ENCODE assay signal across 14 cellular contexts in the genomic region with DNA sequence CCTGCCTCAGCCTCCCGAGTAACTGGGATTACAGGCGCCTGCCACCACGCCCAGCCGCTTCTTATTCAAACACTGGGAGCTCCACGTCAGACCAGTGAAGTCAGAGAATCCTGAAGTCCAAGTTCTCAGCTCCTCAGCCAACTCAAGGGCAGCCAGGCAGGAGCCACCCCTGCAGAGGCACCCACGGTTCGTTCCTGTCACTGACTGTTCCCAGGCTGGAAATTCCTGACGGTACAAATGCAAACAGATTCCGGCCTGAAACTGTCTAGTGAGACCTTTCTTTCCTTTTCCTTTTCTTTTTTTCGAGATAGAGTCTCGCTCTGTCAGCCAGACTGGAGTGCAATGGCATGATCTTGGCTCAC. TPM values are rescaled to one million over a fixed set of nuclear protein-coding genes. Genes with fewer than 3 reads are reported as not detected.
DNase-seq lines count a peak whose midpoint lies in the region; ATAC-seq, FAIRE-seq and TF ChIP-seq lines count a peak whose summit lies in the region.
"Had no signal": no experiment of that assay in that cellular context is flagged by ENCODE, and none has a peak within 500 bp of the region (broad histone marks: within the 10 kb centered on the region; RNA-seq: fewer than 3 reads in every experiment).

No MANE protein-coding gene starts in this region.

- H3K4me1 ChIP-seq in HepG2 (ENCODE audit: insufficient read depth, low read length) (peaks cover 59% of the 10 kb centered on the region), spleen (peaks cover 10 to 72% (median 40%) of the 10 kb centered on the region in 6 donors)

- TF ChIP-seq POLR2A in HepG2 (IDR thresholded peaks at IDR 0.05; ENCODE audit: insufficient read depth in 1 of 2, low read depth in 2 of 2, low read length in 2 of 2): no peak
- TF ChIP-seq POLR2A in spleen (IDR thresholded peaks at IDR 0.05): no peak

- H3K79me2 ChIP-seq in HepG2 (ENCODE audit: insufficient read depth, low read length): peaks cover 13% of the 10 kb centered on the region

- H3K27ac ChIP-seq in HepG2 (ENCODE audit: extremely low read length, insufficient read depth, low read length) (peak overlapping the region; percentile 53), spleen (no peak overlapping the region)
- H3K27ac ChIP-seq: SJSA1 had no signal

- TF ChIP-seq EP300 in HepG2 (IDR thresholded peaks at IDR 0.05; ENCODE audit: low read depth in 2 of 2, low read length in 2 of 2): 0 out of 4 replicates have a peak, but pooled peaks of 1 of the 2 experiments have one; percentile 18
- TF ChIP-seq EP300 in HepG2 (CRISPR knock-in tag; IDR thresholded peaks at IDR 0.05; ENCODE audit: borderline replicate concordance): no peak

- intact Hi-C loops in activated CD8-positive, alpha-beta T cell treated with anti-CD3 and anti-CD28 coated beads for 36 hours (cut with micrococcal nuclease): no loop called here
- intact Hi-C loops in HepG2 (cut with micrococcal nuclease; ENCODE audit: unreplicated experiment) (no loop called here), spleen (cut with DNase I; ENCODE audit: low total_unique reads) (no loop called here)

- 12% methylated on average over 11 of the region's 11 CpGs for WGBS in HepG2 (ENCODE audit: low lambda C conversion rate)
- WGBS in spleen, 5 donors: 78 to 85% (median 83%) methylated on average over 11 of the region's 11 CpGs

- H3K27ac Mint-ChIP-seq in activated naive CD8-positive, alpha-beta T cell: peak overlapping the region; percentile 41
- no peak overlapping the region for H3K27ac Mint-ChIP-seq in activated naive CD8-positive, alpha-beta T cell treated with anti-CD3 and anti-CD28 coated beads for 36 hours
- H3K27ac Mint-ChIP-seq in activated CD8-positive, alpha-beta T cell treated with anti-CD3 and anti-CD28 coated beads for 36 hours: peak overlapping the region; percentile 28
- H3K27ac Mint-ChIP-seq: CD8-positive, alpha-beta T cell had no signal

- H3K9me3 Mint-ChIP-seq in activated naive CD8-positive, alpha-beta T cell (ENCODE audit: low read depth): no peaks in the 10 kb centered on the region
- no peaks in the 10 kb centered on the region for H3K9me3 Mint-ChIP-seq in activated naive CD8-positive, alpha-beta T cell treated with anti-CD3 and anti-CD28 coated beads for 36 hours
- no peaks in the 10 kb centered on the region for H3K9me3 Mint-ChIP-seq in activated CD8-positive, alpha-beta T cell treated with anti-CD3 and anti-CD28 coated beads for 36 hours
- H3K9me3 Mint-ChIP-seq: CD8-positive, alpha-beta T cell had no signal

- H4K20me1 ChIP-seq in HepG2 (ENCODE audit: insufficient read depth, low read length): no peaks in the 10 kb centered on the region; the same call in 1 of the 2 replicates

- CTCF ChIA-PET in activated CD8-positive, alpha-beta T cell treated with anti-CD3 and anti-CD28 coated beads for 36 hours (lab: Charles Lee): no interaction called here
- CTCF ChIA-PET in HepG2 (lab: Yijun Ruan, JAX; ENCODE audit: low intra/inter-chr PET ratio, low total read pairs): no interaction called here

- TF ChIP-seq RAD21 in HepG2 (CRISPR knock-in tag; IDR thresholded peaks at IDR 0.05): no peak

- peak overlapping the region; percentile 7 for H3K4me3 Mint-ChIP-seq in activated naive CD8-positive, alpha-beta T cell
- no peak overlapping the region for H3K4me3 Mint-ChIP-seq in activated naive CD8-positive, alpha-beta T cell treated with anti-CD3 and anti-CD28 coated beads for 36 hours
- H3K4me3 Mint-ChIP-seq in activated CD8-positive, alpha-beta T cell treated with anti-CD3 and anti-CD28 coated beads for 36 hours: no peak overlapping the region
- H3K4me3 Mint-ChIP-seq: CD8-positive, alpha-beta T cell had no signal

- TF ChIP-seq CTCF in activated CD8-positive, alpha-beta T cell treated with anti-CD3 and anti-CD28 coated beads for 36 hours (IDR thresholded peaks at IDR 0.05): no peak
- TF ChIP-seq CTCF in HepG2 (CRISPR knock-in tag; IDR thresholded peaks at IDR 0.05) (no peak), spleen (IDR thresholded peaks at IDR 0.05 in 8 of 11, conservative IDR thresholded peaks at IDR 0.05 in 3 of 11) (no peak)

- H3K9me3 ChIP-seq in HepG2 (ENCODE audit: low read length) (no peaks in the 10 kb centered on the region), spleen (no peaks in the 10 kb centered on the region)
- H3K9me3 ChIP-seq: SJSA1 had no signal

- in situ Hi-C loops in HepG2 (cut with HindIII; ENCODE audit: extremely low pct_ligation_motif_present, low pct_unique_long_range_greater_than_20kb): no loop called here

- H3K27me3 Mint-ChIP-seq in activated naive CD8-positive, alpha-beta T cell: no peaks in the 10 kb centered on the region
- no peaks in the 10 kb centered on the region for H3K27me3 Mint-ChIP-seq in activated naive CD8-positive, alpha-beta T cell treated with anti-CD3 and anti-CD28 coated beads for 36 hours
- no peaks in the 10 kb centered on the region for H3K27me3 Mint-ChIP-seq in activated CD8-positive, alpha-beta T cell treated with anti-CD3 and anti-CD28 coated beads for 36 hours

- BruUV-seq in HepG2 (replicated peaks; lab: Mats Ljungman, UMichigan): no TSS peak

- no peak for DNase-seq in activated naive CD8-positive, alpha-beta T cell treated with anti-CD3 and anti-CD28 coated beads for 36 hours
- no peak for DNase-seq in activated CD8-positive, alpha-beta T cell treated with anti-CD3 and anti-CD28 coated beads for 36 hours
- DNase-seq in HepG2 (ENCODE audit: low spot score) (peak; percentile 84), spleen (peak; percentile 32), NCI-H446 (lab: John Stamatoyannopoulos, UW) (no peak), SW480 (ENCODE audit: low spot score) (no peak), H4 (ENCODE audit: low spot score) (no peak)
- DNase-seq: activated CD8-positive, alpha-beta memory T cell treated with anti-CD3 and anti-CD28 coated beads for 24 hours; activated gamma-delta T cell; CD8-positive, alpha-beta T cell; GOT3 had no signal

- H3K36me3 ChIP-seq in HepG2 (replicated peaks in 1 of 2; ENCODE audit: control insufficient read depth in 1 of 2, insufficient read depth in 2 of 2, low read length in 2 of 2) (no peaks in the 10 kb centered on the region; a peak in 1 of 5 replicates), spleen (peaks cover 0 to 31% (median 2%) of the 10 kb centered on the region in 6 donors)

- no peaks in the 10 kb centered on the region for H3K36me3 Mint-ChIP-seq in activated naive CD8-positive, alpha-beta T cell
- peaks cover 2% of the 10 kb centered on the region for H3K36me3 Mint-ChIP-seq in activated naive CD8-positive, alpha-beta T cell treated with anti-CD3 and anti-CD28 coated beads for 36 hours
- H3K36me3 Mint-ChIP-seq in activated CD8-positive, alpha-beta T cell treated with anti-CD3 and anti-CD28 coated beads for 36 hours (ENCODE audit: low read depth): peaks cover 14% of the 10 kb centered on the region

- peak; percentile 82 for FAIRE-seq in HepG2 (lab: Jason Lieb, UNC)

- H3K4me2 ChIP-seq in HepG2 (ENCODE audit: low read depth, low read length): peak overlapping the region; percentile 31

- ATAC-seq in activated CD8-positive, alpha-beta T cell treated with anti-CD3 and anti-CD28 coated beads for 36 hours: no peak
- peak; percentile 53 for ATAC-seq in HepG2
- ATAC-seq: CD8-positive, alpha-beta T cell; right cardiac atrium had no signal

- H3K9ac ChIP-seq in HepG2 (ENCODE audit: insufficient read depth, low read depth, low read length): 0 out of 2 replicates have a peak overlapping the region, but pooled peaks have one; percentile 18

- POLR2A ChIA-PET in activated CD8-positive, alpha-beta T cell treated with anti-CD3 and anti-CD28 coated beads for 36 hours (lab: Charles Lee): no interaction called here
- POLR2A ChIA-PET in HepG2 (lab: Yijun Ruan, JAX): no interaction called here

- H3K4me3 ChIP-seq in HepG2 (replicated peaks in 1 of 3; ENCODE audit: insufficient read depth in 1 of 3, low read depth in 2 of 3, low read length in 3 of 3) (no peak overlapping the region; a peak in 1 of 6 replicates), spleen (no peak overlapping the region)
- H3K4me3 ChIP-seq: SJSA1 had no signal

- H3K27me3 ChIP-seq in HepG2 (ENCODE audit: control insufficient read depth in 1 of 2, insufficient read depth in 2 of 2, low read length in 2 of 2) (no peaks in the 10 kb centered on the region), spleen (replicated peaks in 1 of 7) (no peaks in the 10 kb centered on the region)
- H3K27me3 ChIP-seq: SJSA1 had no signal

- H2AFZ ChIP-seq in HepG2 (ENCODE audit: low read length): no peak overlapping the region

- peaks cover 43% of the 10 kb centered on the region for H3K4me1 Mint-ChIP-seq in activated naive CD8-positive, alpha-beta T cell (ENCODE audit: low read depth)
- peaks cover 20% of the 10 kb centered on the region for H3K4me1 Mint-ChIP-seq in activated naive CD8-positive, alpha-beta T cell treated with anti-CD3 and anti-CD28 coated beads for 36 hours
- H3K4me1 Mint-ChIP-seq in activated CD8-positive, alpha-beta T cell treated with anti-CD3 and anti-CD28 coated beads for 36 hours (ENCODE audit: low read depth): peaks cover 27% of the 10 kb centered on the region

RNA-seq across cellular contexts. Expression of gene SLC35E2B, which starts 11.7 kb away (rescaled TPM):
- total RNA-seq in activated naive CD8-positive, alpha-beta T cell treated with anti-CD3 and anti-CD28 coated beads for 36 hours: 10 to 100 TPM; 19.3 to 20.1 TPM
- total RNA-seq in activated CD8-positive, alpha-beta T cell treated with anti-CD3 and anti-CD28 coated beads for 36 hours: 10 to 100 TPM; 21.9 to 23.8 TPM
- total RNA-seq in HepG2 (2016; rRNA removed; fragmentation: Illumina TruSeq; extraction: Trizol) (10.2 and 14.1 TPM in 2 replicates), spleen (100 to 1,000 TPM in 1 of 7 donors, 10 to 100 TPM in 6; 48.3 to 105 (median 63.1) TPM)
- total RNA-seq in HepG2 (2016; cell fraction: cytosol; rRNA removed; fragmentation: Illumina TruSeq; extraction: Trizol; ENCODE audit: low read depth): 6.4 and 6.9 TPM in 2 replicates
- total RNA-seq in HepG2 (2016; cell fraction: insoluble cytoplasmic fraction; rRNA removed; fragmentation: Illumina TruSeq; extraction: Trizol): 8.0 and 14.4 TPM in 2 replicates
- total RNA-seq in HepG2 (2016; cell fraction: membrane; rRNA removed; fragmentation: Illumina TruSeq; extraction: Trizol): 9.4 and 10.0 TPM in 2 replicates
- total RNA-seq in HepG2 (2016; cell fraction: nucleus; rRNA removed; fragmentation: Illumina TruSeq; extraction: Trizol): 15.3 and 21.0 TPM in 2 replicates
- polyA plus RNA-seq in HepG2 (2011; rRNA removed) (19.7 and 25.8 TPM in 2 replicates), spleen (10 to 100 TPM; 18.3 to 26.7 (median 21.9) TPM)
- 14.2 and 15.2 TPM in 2 replicates for polyA plus RNA-seq in HepG2 (2011; cell fraction: cytosol; rRNA removed)
- 73.9 and 74.2 TPM in 2 replicates for polyA plus RNA-seq in HepG2 (2011; cell fraction: nucleus; rRNA removed)
- polyA plus RNA-seq in HepG2 (2012): 16.8 and 19.4 TPM in 2 replicates
- 2.0 TPM in 2 replicates for polyA plus RNA-seq in HepG2 (2016; cell fraction: cytosol; fragmentation: Illumina TruSeq; extraction: Trizol; ENCODE audit: low read depth)
- polyA plus RNA-seq in HepG2 (2016; cell fraction: insoluble cytoplasmic fraction; fragmentation: Illumina TruSeq; extraction: Trizol; ENCODE audit: low read depth): 10.1 and 12.8 TPM in 2 replicates
- 5.9 and 6.3 TPM in 2 replicates for polyA plus RNA-seq in HepG2 (2016; cell fraction: membrane; fragmentation: Illumina TruSeq; extraction: Trizol; ENCODE audit: low read depth)
- 59.0 and 64.5 TPM in 2 replicates for polyA plus RNA-seq in HepG2 (2016; cell fraction: nucleus; fragmentation: Illumina TruSeq; extraction: Trizol; ENCODE audit: insufficient read depth, low read depth)
- polyA minus RNA-seq in HepG2 (2011; rRNA and poly(A)+ RNA removed; ENCODE audit: low replicate concordance): 23.7 and 29.9 TPM in 2 replicates
- polyA minus RNA-seq in HepG2 (2011; cell fraction: cytosol; rRNA and poly(A)+ RNA removed): 12.5 and 12.9 TPM in 2 replicates
- polyA minus RNA-seq in HepG2 (2011; cell fraction: nucleus; rRNA and poly(A)+ RNA removed): 19.1 and 24.4 TPM in 2 replicates
- 18.5 and 20.1 TPM in 2 replicates for total RNA-seq in H4 (2014; rRNA removed; shearing (Covaris generic))

RNA-seq across cellular contexts. Expression of gene CDK11B, which starts 22.1 kb away (rescaled TPM):
- 10 to 100 TPM; 42.2 to 43.3 TPM for total RNA-seq in activated naive CD8-positive, alpha-beta T cell treated with anti-CD3 and anti-CD28 coated beads for 36 hours
- total RNA-seq in activated CD8-positive, alpha-beta T cell treated with anti-CD3 and anti-CD28 coated beads for 36 hours: 10 to 100 TPM; 29.4 to 32.0 TPM
- 12.4 and 15.1 TPM in 2 replicates for total RNA-seq in HepG2 (2016; rRNA removed; fragmentation: Illumina TruSeq; extraction: Trizol)
- total RNA-seq in HepG2 (2016; cell fraction: cytosol; rRNA removed; fragmentation: Illumina TruSeq; extraction: Trizol; ENCODE audit: low read depth): 2.3 and 3.1 TPM in 2 replicates
- total RNA-seq in HepG2 (2016; cell fraction: insoluble cytoplasmic fraction; rRNA removed; fragmentation: Illumina TruSeq; extraction: Trizol): 9.4 and 16.6 TPM in 2 replicates
- 3.6 and 4.3 TPM in 2 replicates for total RNA-seq in HepG2 (2016; cell fraction: membrane; rRNA removed; fragmentation: Illumina TruSeq; extraction: Trizol)
- total RNA-seq in HepG2 (2016; cell fraction: nucleus; rRNA removed; fragmentation: Illumina TruSeq; extraction: Trizol): 11.2 TPM in 2 replicates
- polyA plus RNA-seq in HepG2 (2011; rRNA removed): 3.6 and 3.9 TPM in 2 replicates
- 3.1 TPM in 2 replicates for polyA plus RNA-seq in HepG2 (2011; cell fraction: cytosol; rRNA removed)
- polyA plus RNA-seq in HepG2 (2011; cell fraction: nucleus; rRNA removed): 20.3 and 22.5 TPM in 2 replicates
- 15.9 and 17.5 TPM in 2 replicates for polyA plus RNA-seq in HepG2 (2012)
- 1.4 and 2.2 TPM in 2 replicates for polyA plus RNA-seq in HepG2 (2016; cell fraction: cytosol; fragmentation: Illumina TruSeq; extraction: Trizol; ENCODE audit: low read depth)
- 21.8 and 26.2 TPM in 2 replicates for polyA plus RNA-seq in HepG2 (2016; cell fraction: insoluble cytoplasmic fraction; fragmentation: Illumina TruSeq; extraction: Trizol; ENCODE audit: low read depth)
- polyA plus RNA-seq in HepG2 (2016; cell fraction: membrane; fragmentation: Illumina TruSeq; extraction: Trizol; ENCODE audit: low read depth): 4.1 TPM in 2 replicates
- 56.5 and 61.8 TPM in 2 replicates for polyA plus RNA-seq in HepG2 (2016; cell fraction: nucleus; fragmentation: Illumina TruSeq; extraction: Trizol; ENCODE audit: insufficient read depth, low read depth)
- 2.6 and 3.1 TPM in 2 replicates for polyA minus RNA-seq in HepG2 (2011; rRNA and poly(A)+ RNA removed; ENCODE audit: low replicate concordance)
- polyA minus RNA-seq in HepG2 (2011; cell fraction: cytosol; rRNA and poly(A)+ RNA removed): 2.2 and 3.0 TPM in 2 replicates
- polyA minus RNA-seq in HepG2 (2011; cell fraction: nucleus; rRNA and poly(A)+ RNA removed): 3.1 and 3.4 TPM in 2 replicates
- 10 to 100 TPM; 19.4 to 34.1 (median 27.9) TPM for total RNA-seq in spleen
- 10 to 100 TPM; 20.0 to 38.2 (median 31.2) TPM for polyA plus RNA-seq in spleen
- total RNA-seq in H4 (2014; rRNA removed; shearing (Covaris generic)): 4.7 and 10.4 TPM in 2 replicates

RNA-seq across cellular contexts. Expression of gene CDK11A, which starts 43.3 kb away (rescaled TPM):
- 10 to 100 TPM; 64.2 to 65.0 TPM for total RNA-seq in activated naive CD8-positive, alpha-beta T cell treated with anti-CD3 and anti-CD28 coated beads for 36 hours
- 10 to 100 TPM; 64.8 to 70.6 TPM for total RNA-seq in activated CD8-positive, alpha-beta T cell treated with anti-CD3 and anti-CD28 coated beads for 36 hours
- total RNA-seq in HepG2 (2016; rRNA removed; fragmentation: Illumina TruSeq; extraction: Trizol): 4.7 and 17.9 TPM in 2 replicates
- total RNA-seq in HepG2 (2016; cell fraction: cytosol; rRNA removed; fragmentation: Illumina TruSeq; extraction: Trizol; ENCODE audit: low read depth): 26.1 and 31.2 TPM in 2 replicates
- total RNA-seq in HepG2 (2016; cell fraction: insoluble cytoplasmic fraction; rRNA removed; fragmentation: Illumina TruSeq; extraction: Trizol): 4.9 and 21.2 TPM in 2 replicates
- total RNA-seq in HepG2 (2016; cell fraction: membrane; rRNA removed; fragmentation: Illumina TruSeq; extraction: Trizol): 6.7 TPM in 2 replicates
- total RNA-seq in HepG2 (2016; cell fraction: nucleus; rRNA removed; fragmentation: Illumina TruSeq; extraction: Trizol): 29.5 and 30.0 TPM in 2 replicates
- 11.2 and 14.2 TPM in 2 replicates for polyA plus RNA-seq in HepG2 (2011; rRNA removed)
- 2.1 and 5.1 TPM in 2 replicates for polyA plus RNA-seq in HepG2 (2011; cell fraction: cytosol; rRNA removed)
- polyA plus RNA-seq in HepG2 (2011; cell fraction: nucleus; rRNA removed): 158 and 182 TPM in 2 replicates
- polyA plus RNA-seq in HepG2 (2012): 22.5 and 32.0 TPM in 2 replicates
- 3.1 and 4.1 TPM in 2 replicates for polyA plus RNA-seq in HepG2 (2016; cell fraction: cytosol; fragmentation: Illumina TruSeq; extraction: Trizol; ENCODE audit: low read depth)
- 7.1 and 9.9 TPM in 2 replicates for polyA plus RNA-seq in HepG2 (2016; cell fraction: insoluble cytoplasmic fraction; fragmentation: Illumina TruSeq; extraction: Trizol; ENCODE audit: low read depth)
- polyA plus RNA-seq in HepG2 (2016; cell fraction: membrane; fragmentation: Illumina TruSeq; extraction: Trizol; ENCODE audit: low read depth): 3.9 and 4.2 TPM in 2 replicates
- polyA plus RNA-seq in HepG2 (2016; cell fraction: nucleus; fragmentation: Illumina TruSeq; extraction: Trizol; ENCODE audit: insufficient read depth, low read depth): 134 and 148 TPM in 2 replicates
- polyA minus RNA-seq in HepG2 (2011; rRNA and poly(A)+ RNA removed; ENCODE audit: low replicate concordance): 8.3 and 9.0 TPM in 2 replicates
- 64.2 and 65.9 TPM in 2 replicates for polyA minus RNA-seq in HepG2 (2011; cell fraction: cytosol; rRNA and poly(A)+ RNA removed)
- 24.2 and 24.7 TPM in 2 replicates for polyA minus RNA-seq in HepG2 (2011; cell fraction: nucleus; rRNA and poly(A)+ RNA removed)
- 100 to 1,000 TPM in 1 of 7 donors, 10 to 100 TPM in 6; 54.2 to 101 (median 77.1) TPM for total RNA-seq in spleen
- 100 to 1,000 TPM in 1 of 3 donors, 10 to 100 TPM in 2; 29.3 to 123 (median 70.1) TPM for polyA plus RNA-seq in spleen
- 3.8 and 7.0 TPM in 2 replicates for total RNA-seq in H4 (2014; rRNA removed; shearing (Covaris generic))

RNA-seq across cellular contexts. Expression of gene MMP23B, which starts 48.9 kb away (rescaled TPM):
- 1 to 10 TPM; 1.4 to 2.3 TPM for total RNA-seq in activated naive CD8-positive, alpha-beta T cell treated with anti-CD3 and anti-CD28 coated beads for 36 hours
- total RNA-seq in activated CD8-positive, alpha-beta T cell treated with anti-CD3 and anti-CD28 coated beads for 36 hours: 1 to 10 TPM; 3.3 to 4.0 TPM
- 0.75 and 1.0 TPM in 2 replicates for total RNA-seq in HepG2 (2016; rRNA removed; fragmentation: Illumina TruSeq; extraction: Trizol)
- total RNA-seq in HepG2 (2016; cell fraction: cytosol; rRNA removed; fragmentation: Illumina TruSeq; extraction: Trizol; ENCODE audit: low read depth): 1.0 and 1.4 TPM in 2 replicates
- total RNA-seq in HepG2 (2016; cell fraction: insoluble cytoplasmic fraction; rRNA removed; fragmentation: Illumina TruSeq; extraction: Trizol): 0.46 and 1.8 TPM in 2 replicates
- total RNA-seq in HepG2 (2016; cell fraction: membrane; rRNA removed; fragmentation: Illumina TruSeq; extraction: Trizol): 1.1 and 1.5 TPM in 2 replicates
- 2.1 and 2.7 TPM in 2 replicates for total RNA-seq in HepG2 (2016; cell fraction: nucleus; rRNA removed; fragmentation: Illumina TruSeq; extraction: Trizol)
- polyA plus RNA-seq in HepG2 (2011; rRNA removed): 0.61 and 2.0 TPM in 2 replicates
- polyA plus RNA-seq in HepG2 (2011; cell fraction: cytosol; rRNA removed): 0.92 and 1.5 TPM in 2 replicates
- 16.7 and 18.0 TPM in 2 replicates for polyA plus RNA-seq in HepG2 (2011; cell fraction: nucleus; rRNA removed)
- 0.85 and 1.5 TPM in 2 replicates for polyA plus RNA-seq in HepG2 (2012)
- 0.46 and 1.3 TPM in 2 replicates for polyA plus RNA-seq in HepG2 (2016; cell fraction: cytosol; fragmentation: Illumina TruSeq; extraction: Trizol; ENCODE audit: low read depth)
- polyA plus RNA-seq in HepG2 (2016; cell fraction: insoluble cytoplasmic fraction; fragmentation: Illumina TruSeq; extraction: Trizol; ENCODE audit: low read depth): 0.38 and 0.46 TPM in 2 replicates
- polyA plus RNA-seq in HepG2 (2016; cell fraction: membrane; fragmentation: Illumina TruSeq; extraction: Trizol; ENCODE audit: low read depth): 0.78 and 1.4 TPM in 2 replicates
- 0.47 and 1.1 TPM in 2 replicates for polyA plus RNA-seq in HepG2 (2016; cell fraction: nucleus; fragmentation: Illumina TruSeq; extraction: Trizol; ENCODE audit: insufficient read depth, low read depth)
- 0.54 and 0.75 TPM in 2 replicates for polyA minus RNA-seq in HepG2 (2011; rRNA and poly(A)+ RNA removed; ENCODE audit: low replicate concordance)
- 0.79 TPM in 1 of 2 replicates, not detected in the other for polyA minus RNA-seq in HepG2 (2011; cell fraction: cytosol; rRNA and poly(A)+ RNA removed)
- 0.77 and 1.4 TPM in 2 replicates for polyA minus RNA-seq in HepG2 (2011; cell fraction: nucleus; rRNA and poly(A)+ RNA removed)
- 1 to 10 TPM; 1.4 to 7.3 (median 5.8) TPM for total RNA-seq in spleen
- 1 to 10 TPM; 4.2 to 9.3 (median 6.3) TPM for polyA plus RNA-seq in spleen
- total RNA-seq in H4 (2014; rRNA removed; shearing (Covaris generic)): not detected in 2 replicates

Comparison
In these comparisons a context has a peak if more than half of its experiments do, and no peak if none do; other contexts are left out.
1. DNase-seq: peak in HepG2 (single experiment) and spleen (single experiment); none in activated naive CD8-positive, alpha-beta T cell treated with anti-CD3 and anti-CD28 coated beads for 36 hours (single experiment), activated CD8-positive, alpha-beta T cell treated with anti-CD3 and anti-CD28 coated beads for 36 hours (single experiment), NCI-H446 (0 of 2), SW480 (single experiment) and H4 (single experiment).